9 cellular contexts compared by ENCODE assay signal in genomic region chr5:111680737-111681413, GRCh38.
DNase-seq lines count a peak whose midpoint lies in the region; ATAC-seq and TF ChIP-seq lines count a peak whose summit lies in the region.
"Had no signal": no experiment of that assay in that cellular context is flagged by ENCODE, and none has a peak within 500 bp of the region (broad histone marks: within the 10 kb centered on the region; RNA-seq: fewer than 3 reads in every experiment).

No MANE protein-coding gene starts in this region.

- no peak for TF ChIP-seq POLR2A in right lobe of liver (IDR thresholded peaks at IDR 0.05)

- CTCF ChIA-PET in CD4-positive, alpha-beta T cell (lab: Charles Lee): no interaction called here

- no peaks in the 10 kb centered on the region for H3K27me3 Mint-ChIP-seq in CD4-positive, alpha-beta T cell
- no peaks in the 10 kb centered on the region for H3K27me3 Mint-ChIP-seq in activated naive CD8-positive, alpha-beta T cell treated with anti-CD3 and anti-CD28 coated beads, Interleukin-2, amount 50 U/mL, for 24 hours

- TF ChIP-seq CTCF in astrocyte of the spinal cord (IDR thresholded peaks at IDR 0.05; ENCODE audit: low read depth, low read length) (no peak), right lobe of liver (IDR thresholded peaks at IDR 0.05) (no peak)
- TF ChIP-seq CTCF in CD4-positive, alpha-beta T cell (IDR thresholded peaks at IDR 0.05): no peak

- WGBS in right lobe of liver (ENCODE audit: insufficient coverage, low coverage, low lambda C conversion rate, missing lambda C conversion rate): 9% methylated on average over 6 of the region's 6 CpGs
- WGBS in aorta, 2 donors: 5% methylated on average over 6 of the region's 6 CpGs

- H3K27ac Mint-ChIP-seq in CD4-positive, alpha-beta T cell: no peak overlapping the region
- no peak overlapping the region for H3K27ac Mint-ChIP-seq in activated naive CD8-positive, alpha-beta T cell treated with anti-CD3 and anti-CD28 coated beads, Interleukin-2, amount 50 U/mL, for 24 hours

- POLR2A ChIA-PET in CD4-positive, alpha-beta T cell (lab: Charles Lee): no interaction called here

- no peaks in the 10 kb centered on the region for H3K36me3 Mint-ChIP-seq in CD4-positive, alpha-beta T cell (ENCODE audit: low read depth)
- H3K36me3 Mint-ChIP-seq in activated naive CD8-positive, alpha-beta T cell treated with anti-CD3 and anti-CD28 coated beads, Interleukin-2, amount 50 U/mL, for 24 hours (ENCODE audit: low read depth): no peaks in the 10 kb centered on the region
- H3K36me3 Mint-ChIP-seq: CD4-positive, CD25-positive, alpha-beta regulatory T cell had no signal

- intact Hi-C loops in right lobe of liver (cut with DNase I): no loop called here
- intact Hi-C loops in aorta (cut with DNase I): loop anchor here in 1 of 2 donors (10.0 kb wide), 2 partner anchors 54 to 126 kb away; no protein-coding TSS in a partner anchor
- intact Hi-C loops in CD4-positive, alpha-beta T cell (cut with DNase I, micrococcal nuclease): no loop called here

- H3K9me3 ChIP-seq in right lobe of liver (no peaks in the 10 kb centered on the region), aorta (ENCODE audit: control insufficient read depth, low read length) (peaks cover under 1% of the 10 kb centered on the region)
- no peaks in the 10 kb centered on the region for H3K9me3 ChIP-seq in CD4-positive, alpha-beta T cell (ENCODE audit: control insufficient read depth, low read length)

- no peaks in the 10 kb centered on the region for H3K27me3 ChIP-seq in right lobe of liver
- no peaks in the 10 kb centered on the region for H3K27me3 ChIP-seq in aorta (ENCODE audit: control insufficient read depth in 1 of 2, insufficient read depth in 2 of 2, low read length in 1 of 2)
- H3K27me3 ChIP-seq in CD4-positive, alpha-beta T cell (ENCODE audit: control insufficient read depth, insufficient read depth, low read length): no peaks in the 10 kb centered on the region

- in situ Hi-C loops in astrocyte of the spinal cord (cut with HindIII; ENCODE audit: low sequenced_read_pairs): no loop called here

- H3K27ac ChIP-seq in right lobe of liver (peak overlapping the region in 2 of 3 donors; percentile 22 to 39), aorta (ENCODE audit: low read depth in 1 of 2, low read length in 2 of 2) (peak overlapping the region in 1 of 2 donors; percentile 33)
- no peak overlapping the region for H3K27ac ChIP-seq in CD4-positive, alpha-beta T cell (ENCODE audit: low read depth, low read length)

- H3K9me3 Mint-ChIP-seq in CD4-positive, alpha-beta T cell: no peaks in the 10 kb centered on the region
- H3K9me3 Mint-ChIP-seq in activated naive CD8-positive, alpha-beta T cell treated with anti-CD3 and anti-CD28 coated beads, Interleukin-2, amount 50 U/mL, for 24 hours: no peaks in the 10 kb centered on the region

- H3K4me1 ChIP-seq in right lobe of liver (peaks cover 0 to 22% (median 6%) of the 10 kb centered on the region in 4 donors), aorta (ENCODE audit: control insufficient read depth in 1 of 2, insufficient read depth in 2 of 2, low read length in 2 of 2) (peaks cover 4 to 6% of the 10 kb centered on the region in 2 donors)

- H3K36me3 ChIP-seq in right lobe of liver (no peaks in the 10 kb centered on the region), aorta (ENCODE audit: control insufficient read depth in 1 of 2, insufficient read depth in 2 of 2, low read length in 1 of 2) (no peaks in the 10 kb centered on the region)

- no peak overlapping the region for H3K4me3 Mint-ChIP-seq in CD4-positive, alpha-beta T cell
- H3K4me3 Mint-ChIP-seq in activated naive CD8-positive, alpha-beta T cell treated with anti-CD3 and anti-CD28 coated beads, Interleukin-2, amount 50 U/mL, for 24 hours: no peak overlapping the region
- H3K4me3 Mint-ChIP-seq: CD4-positive, CD25-positive, alpha-beta regulatory T cell had no signal

- no peak overlapping the region for H3K4me3 ChIP-seq in astrocyte of the spinal cord (ENCODE audit: low read depth, low read length)
- peak overlapping the region in 1 of 3 donors; percentile 5 for H3K4me3 ChIP-seq in right lobe of liver
- no peak overlapping the region for H3K4me3 ChIP-seq in aorta (ENCODE audit: low read length in 2 of 2)

- DNase-seq in NCI-H510A treated with DMSO at 0.1 percent for 48 hours (lab: John Stamatoyannopoulos, UW): peak; percentile 5
- DNase-seq in NCI-H510A (lab: John Stamatoyannopoulos, UW): no peak
- DNase-seq in astrocyte of the spinal cord (ENCODE audit: low read depth, low spot score): peak; percentile 98
- DNase-seq in right lobe of liver: peak in 2 of 3 donors; percentile 41 to 76
- peak in 1 of 2 donors; percentile 63 for DNase-seq in aorta
- DNase-seq in CD4-positive, alpha-beta T cell: no peak
- no peak for DNase-seq in NCI-H1930 (lab: John Stamatoyannopoulos, UW)
- DNase-seq in activated naive CD8-positive, alpha-beta T cell treated with anti-CD3 and anti-CD28 coated beads, Interleukin-2, amount 50 U/mL, for 24 hours: no peak
- DNase-seq: CD4-positive, CD25-positive, alpha-beta regulatory T cell had no signal

- ATAC-seq in right lobe of liver (peak; percentile 90 to 95 (median 93)), aorta (ENCODE audit: low FRiP score) (peak; percentile 79)
- no peak for ATAC-seq in CD4-positive, alpha-beta T cell (ENCODE audit: poor library complexity)
- no peak for ATAC-seq in activated naive CD8-positive, alpha-beta T cell treated with anti-CD3 and anti-CD28 coated beads, Interleukin-2, amount 50 U/mL, for 24 hours

- H3K4me1 Mint-ChIP-seq in CD4-positive, alpha-beta T cell (ENCODE audit: low read depth): no peaks in the 10 kb centered on the region
- H3K4me1 Mint-ChIP-seq in activated naive CD8-positive, alpha-beta T cell treated with anti-CD3 and anti-CD28 coated beads, Interleukin-2, amount 50 U/mL, for 24 hours: no peaks in the 10 kb centered on the region
- H3K4me1 Mint-ChIP-seq: CD4-positive, CD25-positive, alpha-beta regulatory T cell had no signal

Comparison
In these comparisons a context has a peak if more than half of its experiments do, and no peak if none do; other contexts are left out.
1. DNase-seq: peak in NCI-H510A treated with DMSO at 0.1 percent for 48 hours (single experiment), astrocyte of the spinal cord (single experiment) and right lobe of liver (2 of 3); none in NCI-H510A (single experiment), CD4-positive, alpha-beta T cell (0 of 10), NCI-H1930 (0 of 2) and activated naive CD8-positive, alpha-beta T cell treated with anti-CD3 and anti-CD28 coated beads, Interleukin-2, amount 50 U/mL, for 24 hours (single experiment).
2. ATAC-seq: peak in right lobe of liver (4 of 4) and aorta (single experiment); none in CD4-positive, alpha-beta T cell (single experiment) and activated naive CD8-positive, alpha-beta T cell treated with anti-CD3 and anti-CD28 coated beads, Interleukin-2, amount 50 U/mL, for 24 hours (single experiment).